Comparison of ENCODE assay signal across 16 cellular contexts in the genomic region with DNA sequence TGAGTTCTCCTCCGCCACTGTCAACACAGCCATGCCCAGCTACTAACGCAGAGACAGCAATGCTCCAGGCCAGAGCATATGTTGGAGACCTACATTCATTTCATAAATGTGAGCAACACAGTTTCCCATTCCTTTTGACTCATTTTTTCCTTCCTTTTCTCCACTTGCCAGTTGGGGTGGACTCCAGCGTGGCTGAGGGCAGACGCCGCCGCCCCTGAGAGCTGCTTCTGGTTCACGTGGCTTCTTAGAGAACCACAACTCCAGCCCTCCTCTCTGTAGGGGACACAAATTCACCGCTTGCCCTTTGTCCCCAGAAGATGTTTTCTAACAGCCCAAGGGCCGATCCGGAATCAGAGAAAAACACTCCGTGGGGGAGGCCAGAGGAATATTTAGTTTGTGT. TPM values are rescaled to one million over a fixed set of nuclear protein-coding genes. Genes with fewer than 3 reads are reported as not detected.
DNase-seq lines count a peak whose midpoint lies in the region; ATAC-seq and TF ChIP-seq lines count a peak whose summit lies in the region.
"Had no signal": no experiment of that assay in that cellular context is flagged by ENCODE, and none has a peak within 500 bp of the region (broad histone marks: within the 10 kb centered on the region; RNA-seq: fewer than 3 reads in every experiment).

No MANE protein-coding gene starts in this region.

- 75 to 86% methylated on average over 5 to 11 of the region's 11 CpGs for WGBS in endodermal cell (ENCODE audit: insufficient coverage in 1 of 2, insufficient read length in 1 of 2), 2 experiments

- no peak overlapping the region for H3K9ac ChIP-seq in endodermal cell (ENCODE audit: extremely low read depth, low read length, poor library complexity, severe bottlenecking)

- H3K4me1 ChIP-seq in endodermal cell (ENCODE audit: control insufficient read depth, insufficient read depth, low read length): no peaks in the 10 kb centered on the region

- no peak overlapping the region for H3K27ac Mint-ChIP-seq in endodermal cell
- H3K27ac Mint-ChIP-seq: CD4-positive, alpha-beta T cell; memory B cell; T-helper 1 cell treated with Interleukin-12 subunit alpha and Interleukin-12 subunit beta and Interleukin-4 antibody, amounts not matched to agents 30 μg/mL and 1 μg/mL, for 36 hours had no signal

- CTCF ChIA-PET in BJ (lab: Yijun Ruan, JAX): interaction anchor here (1.5 to 1.8 kb wide), 3 partner anchors 11 to 17 kb away, joined by 3 to 7 read pairs (median 6); no protein-coding TSS in a partner anchor

- H3K27me3 ChIP-seq in BJ (ENCODE audit: control insufficient read depth, insufficient read depth, low read length) (peaks cover 16% of the 10 kb centered on the region), endodermal cell (ENCODE audit: control insufficient read depth, insufficient read depth, low read length, poor library complexity, severe bottlenecking) (no peaks in the 10 kb centered on the region)

- DNase-seq in BJ (ENCODE audit: low read depth) (peak; percentile 27), NCI-H2227 treated with DMSO at 0.1 percent for 48 hours (lab: John Stamatoyannopoulos, UW) (peak; percentile 3), endodermal cell (no peak), activated gamma-delta T cell (lab: John Stamatoyannopoulos, UW) (no peak), globus pallidus (ENCODE audit: low spot score) (no peak)
- DNase-seq: activated gamma-delta T cell treated with Interleukin-2 at 50 U/mL for 16 hours; CD4-positive, alpha-beta T cell; NCI-H187 treated with DMSO at 0.1 percent for 48 hours; NCI-H82 had no signal

- ATAC-seq in SK-N-SH treated with all-trans-retinoic acid at 6 μM for 48 hours (no peak), HG03378 (IDR thresholded peaks at IDR 0.05; ENCODE audit: unreplicated experiment) (no peak)

- peaks cover 6% of the 10 kb centered on the region for H3K27me3 Mint-ChIP-seq in endodermal cell (ENCODE audit: insufficient read depth)

- H3K4me1 Mint-ChIP-seq in endodermal cell: no peaks in the 10 kb centered on the region
- H3K4me1 Mint-ChIP-seq: central memory CD8-positive, alpha-beta T cell; memory B cell had no signal

- no peak for TF ChIP-seq CTCF in BJ (IDR thresholded peaks at IDR 0.05; ENCODE audit: insufficient read depth, low read depth, low read length)
- no peak for TF ChIP-seq CTCF in endodermal cell (conservative IDR thresholded peaks at IDR 0.05)

- no peaks in the 10 kb centered on the region for H3K36me3 ChIP-seq in BJ (ENCODE audit: control insufficient read depth, insufficient read depth, low read length)
- H3K36me3 ChIP-seq in endodermal cell (ENCODE audit: control insufficient read depth, insufficient read depth, low read length): no peaks in the 10 kb centered on the region

- H3K27ac ChIP-seq in endodermal cell (ENCODE audit: low read depth, low read length): peak overlapping the region; percentile 66
- peak overlapping the region in 11 of 21 experiments; percentile 33 to 80 (median 57) for H3K27ac ChIP-seq in skin epidermis
- H3K27ac ChIP-seq: RWPE1 had no signal

- H3K4me3 ChIP-seq in BJ (ENCODE audit: low read depth, low read length) (no peak overlapping the region), endodermal cell (ENCODE audit: low read length) (no peak overlapping the region), skin epidermis (no peak overlapping the region)

- H3K9me3 Mint-ChIP-seq in endodermal cell: peaks cover 34% of the 10 kb centered on the region
- H3K9me3 Mint-ChIP-seq: central memory CD8-positive, alpha-beta T cell had no signal

- H3K36me3 Mint-ChIP-seq in endodermal cell (ENCODE audit: low read depth): no peaks in the 10 kb centered on the region

- POLR2A ChIA-PET in BJ (lab: Charles Lee): no interaction called here

- no peak overlapping the region for H3K4me3 Mint-ChIP-seq in endodermal cell
- H3K4me3 Mint-ChIP-seq: CD4-positive, alpha-beta T cell; central memory CD8-positive, alpha-beta T cell; memory B cell; T-helper 1 cell treated with Interleukin-12 subunit alpha and Interleukin-12 subunit beta and Interleukin-4 antibody, amounts not matched to agents 30 μg/mL and 1 μg/mL, for 36 hours had no signal

- peaks cover under 1% of the 10 kb centered on the region for H3K9me3 ChIP-seq in endodermal cell (ENCODE audit: control insufficient read depth, low read length)

TF ChIP-seq in SK-N-SH treated with all-trans-retinoic acid at 6 μM for 48 hours, 23 proteins besides CTCF, POLR2A, EP300 and RAD21:
- TF ChIP-seq, protein P1, sequence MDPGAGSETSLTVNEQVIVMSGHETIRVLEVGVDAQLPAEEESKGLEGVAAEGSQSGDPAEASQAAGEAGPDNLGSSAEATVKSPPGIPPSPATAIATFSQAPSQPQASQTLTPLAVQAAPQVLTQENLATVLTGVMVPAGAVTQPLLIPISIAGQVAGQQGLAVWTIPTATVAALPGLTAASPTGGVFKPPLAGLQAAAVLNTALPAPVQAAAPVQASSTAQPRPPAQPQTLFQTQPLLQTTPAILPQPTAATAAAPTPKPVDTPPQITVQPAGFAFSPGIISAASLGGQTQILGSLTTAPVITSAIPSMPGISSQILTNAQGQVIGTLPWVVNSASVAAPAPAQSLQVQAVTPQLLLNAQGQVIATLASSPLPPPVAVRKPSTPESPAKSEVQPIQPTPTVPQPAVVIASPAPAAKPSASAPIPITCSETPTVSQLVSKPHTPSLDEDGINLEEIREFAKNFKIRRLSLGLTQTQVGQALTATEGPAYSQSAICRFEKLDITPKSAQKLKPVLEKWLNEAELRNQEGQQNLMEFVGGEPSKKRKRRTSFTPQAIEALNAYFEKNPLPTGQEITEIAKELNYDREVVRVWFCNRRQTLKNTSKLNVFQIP (CRISPR knock-in tag; IDR thresholded peaks at IDR 0.05; ENCODE audit: borderline replicate concordance, low read depth): no peak
- no peak for TF ChIP-seq BACH2 (CRISPR knock-in tag; IDR thresholded peaks at IDR 0.05; ENCODE audit: borderline replicate concordance)
- TF ChIP-seq, protein P2, sequence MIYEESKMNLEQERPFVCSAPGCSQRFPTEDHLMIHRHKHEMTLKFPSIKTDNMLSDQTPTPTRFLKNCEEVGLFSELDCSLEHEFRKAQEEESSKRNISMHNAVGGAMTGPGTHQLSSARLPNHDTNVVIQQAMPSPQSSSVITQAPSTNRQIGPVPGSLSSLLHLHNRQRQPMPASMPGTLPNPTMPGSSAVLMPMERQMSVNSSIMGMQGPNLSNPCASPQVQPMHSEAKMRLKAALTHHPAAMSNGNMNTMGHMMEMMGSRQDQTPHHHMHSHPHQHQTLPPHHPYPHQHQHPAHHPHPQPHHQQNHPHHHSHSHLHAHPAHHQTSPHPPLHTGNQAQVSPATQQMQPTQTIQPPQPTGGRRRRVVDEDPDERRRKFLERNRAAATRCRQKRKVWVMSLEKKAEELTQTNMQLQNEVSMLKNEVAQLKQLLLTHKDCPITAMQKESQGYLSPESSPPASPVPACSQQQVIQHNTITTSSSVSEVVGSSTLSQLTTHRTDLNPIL (CRISPR knock-in tag; IDR thresholded peaks at IDR 0.05; ENCODE audit: low read depth): no peak
- TF ChIP-seq ARNTL (CRISPR knock-in tag; IDR thresholded peaks at IDR 0.05; ENCODE audit: borderline replicate concordance, low read depth): no peak
- TF ChIP-seq OSR1 (CRISPR knock-in tag; IDR thresholded peaks at IDR 0.05): no peak
- TF ChIP-seq CSDC2 (CRISPR knock-in tag; IDR thresholded peaks at IDR 0.05): no peak
- TF ChIP-seq, protein P3, sequence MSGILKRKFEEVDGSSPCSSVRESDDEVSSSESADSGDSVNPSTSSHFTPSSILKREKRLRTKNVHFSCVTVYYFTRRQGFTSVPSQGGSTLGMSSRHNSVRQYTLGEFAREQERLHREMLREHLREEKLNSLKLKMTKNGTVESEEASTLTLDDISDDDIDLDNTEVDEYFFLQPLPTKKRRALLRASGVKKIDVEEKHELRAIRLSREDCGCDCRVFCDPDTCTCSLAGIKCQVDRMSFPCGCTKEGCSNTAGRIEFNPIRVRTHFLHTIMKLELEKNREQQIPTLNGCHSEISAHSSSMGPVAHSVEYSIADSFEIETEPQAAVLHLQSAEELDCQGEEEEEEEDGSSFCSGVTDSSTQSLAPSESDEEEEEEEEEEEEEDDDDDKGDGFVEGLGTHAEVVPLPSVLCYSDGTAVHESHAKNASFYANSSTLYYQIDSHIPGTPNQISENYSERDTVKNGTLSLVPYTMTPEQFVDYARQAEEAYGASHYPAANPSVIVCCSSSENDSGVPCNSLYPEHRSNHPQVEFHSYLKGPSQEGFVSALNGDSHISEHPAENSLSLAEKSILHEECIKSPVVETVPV (CRISPR knock-in tag; IDR thresholded peaks at IDR 0.05): no peak
- TF ChIP-seq TOX (CRISPR knock-in tag; IDR thresholded peaks at IDR 0.05; ENCODE audit: borderline replicate concordance): no peak
- no peak for TF ChIP-seq ZNF565 (CRISPR knock-in tag; conservative IDR thresholded peaks at IDR 0.05; ENCODE audit: low read depth)
- no peak for TF ChIP-seq ZNF70 (CRISPR knock-in tag; IDR thresholded peaks at IDR 0.05)
- no peak for TF ChIP-seq GLIS3 (CRISPR knock-in tag; IDR thresholded peaks at IDR 0.05)

RNA-seq across cellular contexts. Expression of a gene that starts 45.8 kb away (rescaled TPM):
- polyA plus RNA-seq in BJ (2011; rRNA removed): 2.4 and 2.7 TPM in 2 replicates
- 5.4 and 6.6 TPM in 2 replicates for polyA minus RNA-seq in BJ (2011; rRNA and poly(A)+ RNA removed)
- total RNA-seq in endodermal cell: 10 to 100 TPM; 27.3 to 33.7 TPM
- polyA plus RNA-seq in endodermal cell (2013, experiment 1 of 2): 32.5 TPM
- 30.0 TPM for polyA plus RNA-seq in endodermal cell (2013, experiment 2 of 2)

Comparison
In these comparisons a context has a peak if more than half of its experiments do, and no peak if none do; other contexts are left out.
1. DNase-seq: peak in BJ (single experiment) and NCI-H2227 treated with DMSO at 0.1 percent for 48 hours (single experiment); none in endodermal cell (single experiment), activated gamma-delta T cell (single experiment) and globus pallidus (single experiment).